ENCODE assay signal across 8 cellular contexts in the genomic region with DNA sequence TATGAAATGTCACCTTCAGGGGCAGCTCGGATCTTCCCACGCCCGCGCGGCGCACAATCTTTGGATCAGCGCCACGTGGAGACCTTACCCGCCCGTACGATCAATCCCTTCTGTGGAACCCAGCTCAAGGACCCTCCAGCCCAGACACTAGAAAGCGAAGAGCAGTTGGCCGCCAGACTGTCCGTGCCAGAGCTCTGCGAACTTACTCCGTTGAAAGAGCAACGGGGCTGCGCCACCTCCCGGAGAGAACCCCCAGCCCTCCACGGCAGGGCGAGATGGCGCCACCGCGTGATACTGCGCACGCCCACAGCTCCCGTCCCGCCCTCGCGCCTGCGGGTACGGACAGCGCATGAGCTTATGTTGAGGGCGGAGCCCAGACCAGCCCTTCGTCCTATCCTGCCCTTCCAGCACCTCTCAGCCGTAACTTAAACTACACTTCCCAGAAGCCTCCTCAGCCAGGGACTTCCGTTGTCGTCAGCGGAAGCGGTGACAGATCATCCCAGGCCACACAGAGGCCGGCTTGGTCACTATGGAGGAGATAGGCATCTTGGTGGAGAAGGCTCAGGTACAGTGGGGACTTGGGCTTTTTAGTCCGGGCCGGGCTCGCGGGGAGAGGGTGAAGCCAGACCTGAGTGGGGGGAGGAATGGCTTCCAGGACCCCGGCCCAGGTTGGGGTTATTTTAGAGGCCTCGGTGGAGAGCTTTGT. TPM values are rescaled to one million over a fixed set of nuclear protein-coding genes. Genes with fewer than 3 reads are reported as not detected.
DNase-seq lines count a peak whose midpoint lies in the region; ATAC-seq and TF ChIP-seq lines count a peak whose summit lies in the region.

Gene PSMC4 (plus strand): TSS at position 492 of the 706 bp plus-strand sequence. CDS start 38 bp downstream, at position 530.

- ATAC-seq in HG02763 (IDR thresholded peaks at IDR 0.05; ENCODE audit: unreplicated experiment), result peak; percentile 93
- ATAC-seq in upper lobe of left lung (ENCODE audit: low FRiP score in 2 of 2), result peak; percentile 100

- peak in 3 of 4 donors; percentile 63 to 85 (median 75) for TF ChIP-seq POLR2A in upper lobe of left lung (IDR thresholded peaks at IDR 0.05)

- no peak for TF ChIP-seq EP300 in upper lobe of left lung (IDR thresholded peaks at IDR 0.05)

- H3K27me3 ChIP-seq in upper lobe of left lung, result no peaks in the 10 kb centered on the region

- H3K27ac ChIP-seq in adipose tissue (ENCODE audit: low read depth, low read length) (peak within 1 kb of the TSS; percentile 49), upper lobe of left lung (peak within 1 kb of the TSS; percentile 79 to 92 (median 88))

- TF ChIP-seq CTCF in GM12873 (IDR thresholded peaks at IDR 0.05; ENCODE audit: insufficient read depth, low read depth, low read length, missing control alignments) (peak; percentile 88), upper lobe of left lung (IDR thresholded peaks at IDR 0.05) (peak; percentile 52 to 98 (median 92))

- DNase-seq in NCI-H1417 treated with DMSO at 0.1 percent for 48 hours (lab: John Stamatoyannopoulos, UW), result peak; percentile 92
- DNase-seq in T follicular helper cell (ENCODE audit: low read depth), result peak; percentile 97
- peak; percentile 99 for DNase-seq in cardiac septum (ENCODE audit: low spot score)
- peak; percentile 100 for DNase-seq in pons (ENCODE audit: low spot score)
- peak; percentile 99 for DNase-seq in upper lobe of left lung

- 0 to 1% (median 0%) methylated on average over 45 to 47 of the region's 47 CpGs for WGBS in adipose tissue, 3 donors
- 0% methylated on average over 14 to 30 of the region's 47 CpGs for WGBS in upper lobe of left lung, 2 donors

- intact Hi-C loops in cardiac septum (cut with DNase I), result loop anchor here (1.0 to 10.0 kb wide), 3 partner anchors 25 to 176 kb away; partner anchors contain the start of gene FBL

- H3K9me3 ChIP-seq in upper lobe of left lung, result no peaks in the 10 kb centered on the region

- H3K4me1 ChIP-seq in upper lobe of left lung, result peaks cover 16 to 28% (median 18%) of the 10 kb centered on the region in 4 donors

- peak within 1 kb of the TSS; percentile 63 to 90 (median 88) for H3K4me3 ChIP-seq in upper lobe of left lung

- peaks cover 9 to 37% (median 35%) of the 10 kb centered on the region in 4 donors for H3K36me3 ChIP-seq in upper lobe of left lung

RNA-seq across cellular contexts. Expression of gene PSMC4, which starts in this region (rescaled TPM):
- 10 to 100 TPM; 25.5 to 66.2 (median 51.3) TPM for polyA plus RNA-seq in adipose tissue
- total RNA-seq in cardiac septum (70.2 TPM), upper lobe of left lung (10 to 100 TPM; 41.1 to 85.7 (median 59.9) TPM)

Comparison
In these comparisons a context has a peak if more than half of its experiments do, and no peak if none do; other contexts are left out.
1. Peak in every context shown above with its lines: DNase-seq, ATAC-seq, H3K4me3 ChIP-seq and H3K27ac ChIP-seq.